16 cellular contexts compared by ENCODE assay signal in genomic region chr5:7518947-7519560, GRCh38.
DNase-seq lines count a peak whose midpoint lies in the region; ATAC-seq lines count a peak whose summit lies in the region.
"Had no signal": no experiment of that assay in that cellular context is flagged by ENCODE, and none has a peak within 500 bp of the region (broad histone marks: within the 10 kb centered on the region; RNA-seq: fewer than 3 reads in every experiment).

No MANE protein-coding gene starts in this region.

- WGBS in iPS DF 6.9 (ENCODE audit: insufficient coverage, insufficient read length) = no CpG with 5 or more reads among the region's 11 CpGs

- H3K36me3 ChIP-seq in iPS DF 6.9 (ENCODE audit: control insufficient read depth, insufficient read depth, low read length) = peaks cover 4% of the 10 kb centered on the region; the same call in 1 of the 2 replicates
- H3K36me3 ChIP-seq: brain microvascular endothelial cell, HAP-1, vagina had no signal

- H3K4me1 ChIP-seq in iPS DF 6.9 (ENCODE audit: control insufficient read depth, insufficient read depth, low read length) = no peaks in the 10 kb centered on the region
- H3K4me1 ChIP-seq: HAP-1, vagina had no signal

- no peaks in the 10 kb centered on the region for H3K9me3 ChIP-seq in iPS DF 6.9 (ENCODE audit: control insufficient read depth, insufficient read depth, low read length)
- H3K9me3 ChIP-seq: HAP-1, vagina had no signal

- no peak for ATAC-seq in GM21526 (IDR thresholded peaks at IDR 0.05; ENCODE audit: low FRiP score, unreplicated experiment)

- no peak overlapping the region for H3K4me3 ChIP-seq in iPS DF 6.9 (ENCODE audit: low read length)
- H3K4me3 ChIP-seq: HAP-1, lung, vagina had no signal

- DNase-seq in COLO668 (lab: John Stamatoyannopoulos, UW; ENCODE audit: unreplicated experiment) (peak; percentile 48), HuH-7 (ENCODE audit: low spot score) (peak; percentile 10), NCI-H524 treated with DMSO at 0.1 percent for 48 hours (lab: John Stamatoyannopoulos, UW) (peak; percentile 94), iPS DF 6.9 (ENCODE audit: low read depth, low spot score) (peak; percentile 54), HuH-7.5 (ENCODE audit: low spot score) (no peak), NOMO-1 treated with DMSO at 0.1 percent for 48 hours (lab: John Stamatoyannopoulos, UW; ENCODE audit: unreplicated experiment) (no peak)
- no peak for DNase-seq in activated T-cell treated with anti-CD3 and anti-CD28 coated beads, Interleukin-2, amount 50 U/mL, for 48 hours
- DNase-seq: activated CD4-positive, alpha-beta memory T cell treated with anti-CD3 and anti-CD28 coated beads, Interleukin-2, amount 10 ng/mL, durations not matched to agents 7 days and 5 days; brain microvascular endothelial cell; DMS79 treated with DMSO at 0.1 percent for 48 hours; NCI-H146; T1000 had no signal

- no peak overlapping the region for H3K27ac ChIP-seq in iPS DF 6.9 (ENCODE audit: low read length)
- H3K27ac ChIP-seq: brain microvascular endothelial cell, vagina had no signal

- H3K27me3 ChIP-seq in iPS DF 6.9 (ENCODE audit: control insufficient read depth, insufficient read depth, low read length) = no peaks in the 10 kb centered on the region
- H3K27me3 ChIP-seq: brain microvascular endothelial cell, vagina had no signal

Comparison
In these comparisons a context has a peak if more than half of its experiments do, and no peak if none do; other contexts are left out.
1. DNase-seq: peak in COLO668 (single experiment), HuH-7 (single experiment), NCI-H524 treated with DMSO at 0.1 percent for 48 hours (single experiment) and iPS DF 6.9 (single experiment); none in HuH-7.5 (single experiment), NOMO-1 treated with DMSO at 0.1 percent for 48 hours (single experiment) and activated T-cell treated with anti-CD3 and anti-CD28 coated beads, Interleukin-2, amount 50 U/mL, for 48 hours (0 of 2).